1 cellular context compared by ENCODE assay signal in the genomic region with DNA sequence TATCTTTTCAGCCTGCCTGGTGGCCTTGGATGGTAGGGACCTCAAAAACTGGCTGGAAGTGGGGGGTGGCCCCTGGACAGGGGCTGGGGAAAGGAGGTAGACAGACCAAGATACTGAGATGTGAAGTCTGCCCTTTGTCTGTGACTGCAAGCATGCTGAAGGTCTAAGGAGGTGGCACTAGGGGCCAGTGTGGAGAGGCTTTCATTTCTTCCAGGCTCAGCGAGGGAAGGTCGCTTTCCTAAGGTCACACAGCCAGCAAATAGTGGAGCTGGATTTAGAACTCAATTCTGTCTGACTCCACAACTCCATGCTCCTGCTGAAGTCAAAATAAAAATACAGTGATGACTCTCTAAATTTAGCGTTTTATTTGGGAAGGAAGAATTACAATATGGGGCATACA.
A peak's percentile ranks its signal among the peaks of the same experiment; 100 is the strongest.
TF ChIP-seq lines count a peak whose summit lies in the region.

No MANE protein-coding gene starts in this region.

TF ChIP-seq in K562, 482 proteins besides CTCF, POLR2A, EP300 and RAD21:
- TF ChIP-seq DIDO1 (tag; IDR thresholded peaks at IDR 0.05; ENCODE audit: low read depth): no peak
- TF ChIP-seq, protein P1, sequence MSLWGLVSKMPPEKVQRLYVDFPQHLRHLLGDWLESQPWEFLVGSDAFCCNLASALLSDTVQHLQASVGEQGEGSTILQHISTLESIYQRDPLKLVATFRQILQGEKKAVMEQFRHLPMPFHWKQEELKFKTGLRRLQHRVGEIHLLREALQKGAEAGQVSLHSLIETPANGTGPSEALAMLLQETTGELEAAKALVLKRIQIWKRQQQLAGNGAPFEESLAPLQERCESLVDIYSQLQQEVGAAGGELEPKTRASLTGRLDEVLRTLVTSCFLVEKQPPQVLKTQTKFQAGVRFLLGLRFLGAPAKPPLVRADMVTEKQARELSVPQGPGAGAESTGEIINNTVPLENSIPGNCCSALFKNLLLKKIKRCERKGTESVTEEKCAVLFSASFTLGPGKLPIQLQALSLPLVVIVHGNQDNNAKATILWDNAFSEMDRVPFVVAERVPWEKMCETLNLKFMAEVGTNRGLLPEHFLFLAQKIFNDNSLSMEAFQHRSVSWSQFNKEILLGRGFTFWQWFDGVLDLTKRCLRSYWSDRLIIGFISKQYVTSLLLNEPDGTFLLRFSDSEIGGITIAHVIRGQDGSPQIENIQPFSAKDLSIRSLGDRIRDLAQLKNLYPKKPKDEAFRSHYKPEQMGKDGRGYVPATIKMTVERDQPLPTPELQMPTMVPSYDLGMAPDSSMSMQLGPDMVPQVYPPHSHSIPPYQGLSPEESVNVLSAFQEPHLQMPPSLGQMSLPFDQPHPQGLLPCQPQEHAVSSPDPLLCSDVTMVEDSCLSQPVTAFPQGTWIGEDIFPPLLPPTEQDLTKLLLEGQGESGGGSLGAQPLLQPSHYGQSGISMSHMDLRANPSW (CRISPR knock-in tag; IDR thresholded peaks at IDR 0.05): no peak
- TF ChIP-seq YBX1 (IDR thresholded peaks at IDR 0.05): no peak
- no peak for TF ChIP-seq ZKSCAN8 (CRISPR knock-in tag; IDR thresholded peaks at IDR 0.05)
- no peak for TF ChIP-seq NBN (IDR thresholded peaks at IDR 0.05; ENCODE audit: low read depth)
- TF ChIP-seq ZNF57 (CRISPR knock-in tag; IDR thresholded peaks at IDR 0.05): no peak
- TF ChIP-seq, protein P2, sequence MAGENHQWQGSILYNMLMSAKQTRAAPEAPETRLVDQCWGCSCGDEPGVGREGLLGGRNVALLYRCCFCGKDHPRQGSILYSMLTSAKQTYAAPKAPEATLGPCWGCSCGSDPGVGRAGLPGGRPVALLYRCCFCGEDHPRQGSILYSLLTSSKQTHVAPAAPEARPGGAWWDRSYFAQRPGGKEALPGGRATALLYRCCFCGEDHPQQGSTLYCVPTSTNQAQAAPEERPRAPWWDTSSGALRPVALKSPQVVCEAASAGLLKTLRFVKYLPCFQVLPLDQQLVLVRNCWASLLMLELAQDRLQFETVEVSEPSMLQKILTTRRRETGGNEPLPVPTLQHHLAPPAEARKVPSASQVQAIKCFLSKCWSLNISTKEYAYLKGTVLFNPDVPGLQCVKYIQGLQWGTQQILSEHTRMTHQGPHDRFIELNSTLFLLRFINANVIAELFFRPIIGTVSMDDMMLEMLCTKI (IDR thresholded peaks at IDR 0.05; ENCODE audit: partially characterized antibody): no peak
- TF ChIP-seq TAF7 (tag; IDR thresholded peaks at IDR 0.05): no peak
- no peak for TF ChIP-seq KLF6 (CRISPR knock-in tag; IDR thresholded peaks at IDR 0.05; ENCODE audit: borderline replicate concordance)
- TF ChIP-seq ZNF239 (CRISPR knock-in tag; IDR thresholded peaks at IDR 0.05): no peak
- TF ChIP-seq SP1 (CRISPR knock-in tag; IDR thresholded peaks at IDR 0.05): peak; percentile 24; the same call in 1 of the 2 replicates
- no peak for TF ChIP-seq IRF2 (CRISPR knock-in tag; IDR thresholded peaks at IDR 0.05)
- peak; percentile 31; the same call in 1 of the 2 replicates for TF ChIP-seq SMARCA5 (IDR thresholded peaks at IDR 0.05)
- TF ChIP-seq KDM4B (IDR thresholded peaks at IDR 0.05; ENCODE audit: borderline replicate concordance in 2 of 2, low read depth in 1 of 2): no peak
- TF ChIP-seq E2F1 (CRISPR knock-in tag; IDR thresholded peaks at IDR 0.05): no peak
- no peak for TF ChIP-seq PHB (CRISPR knock-in tag; IDR thresholded peaks at IDR 0.05)
- TF ChIP-seq NCOA4 (IDR thresholded peaks at IDR 0.05; ENCODE audit: partially characterized antibody): no peak
- TF ChIP-seq ATF7 (IDR thresholded peaks at IDR 0.05): no peak
- no peak for TF ChIP-seq FOXM1 (IDR thresholded peaks at IDR 0.05; ENCODE audit: low read depth)
- TF ChIP-seq FOXM1 (CRISPR knock-in tag; IDR thresholded peaks at IDR 0.05; ENCODE audit: low read depth): no peak
- no peak for TF ChIP-seq ATF2 (CRISPR knock-in tag; IDR thresholded peaks at IDR 0.05)
- no peak for TF ChIP-seq TOE1 (IDR thresholded peaks at IDR 0.05; ENCODE audit: borderline replicate concordance)
- TF ChIP-seq TOE1 (CRISPR knock-in tag; IDR thresholded peaks at IDR 0.05; ENCODE audit: borderline replicate concordance, low read depth): no peak
- TF ChIP-seq RBM25 (IDR thresholded peaks at IDR 0.05; ENCODE audit: low read depth, low read length, severe bottlenecking): peak; percentile 84
- TF ChIP-seq BCOR (IDR thresholded peaks at IDR 0.05): peak; percentile 54; the same call in 1 of the 2 replicates
- no peak for TF ChIP-seq TSHZ1 (CRISPR knock-in tag; IDR thresholded peaks at IDR 0.05)
- TF ChIP-seq KLF1 (tag; IDR thresholded peaks at IDR 0.05): no peak
- TF ChIP-seq NFE2 (IDR thresholded peaks at IDR 0.05; ENCODE audit: low read depth): no peak
- peak; percentile 77 for TF ChIP-seq ZNF24 (IDR thresholded peaks at IDR 0.05)
- TF ChIP-seq ETV6 (IDR thresholded peaks at IDR 0.05; ENCODE audit: borderline replicate concordance in 1 of 2, low read depth in 2 of 2, low read length in 1 of 2): no peak
- TF ChIP-seq ETV6 (CRISPR knock-in tag; IDR thresholded peaks at IDR 0.05; ENCODE audit: borderline replicate concordance): no peak
- no peak for TF ChIP-seq HDAC6 (IDR thresholded peaks at IDR 0.05; ENCODE audit: low read depth, low read length)
- no peak for TF ChIP-seq ZNF398 (CRISPR knock-in tag; IDR thresholded peaks at IDR 0.05)
- no peak for TF ChIP-seq ZNF766 (CRISPR knock-in tag; conservative IDR thresholded peaks at IDR 0.05)
- TF ChIP-seq TAF15 (IDR thresholded peaks at IDR 0.05; ENCODE audit: low read depth, low read length): no peak
- no peak for TF ChIP-seq ZNF316 (IDR thresholded peaks at IDR 0.05)
- TF ChIP-seq ZNF3 (CRISPR knock-in tag; IDR thresholded peaks at IDR 0.05): no peak
- TF ChIP-seq, protein P3, sequence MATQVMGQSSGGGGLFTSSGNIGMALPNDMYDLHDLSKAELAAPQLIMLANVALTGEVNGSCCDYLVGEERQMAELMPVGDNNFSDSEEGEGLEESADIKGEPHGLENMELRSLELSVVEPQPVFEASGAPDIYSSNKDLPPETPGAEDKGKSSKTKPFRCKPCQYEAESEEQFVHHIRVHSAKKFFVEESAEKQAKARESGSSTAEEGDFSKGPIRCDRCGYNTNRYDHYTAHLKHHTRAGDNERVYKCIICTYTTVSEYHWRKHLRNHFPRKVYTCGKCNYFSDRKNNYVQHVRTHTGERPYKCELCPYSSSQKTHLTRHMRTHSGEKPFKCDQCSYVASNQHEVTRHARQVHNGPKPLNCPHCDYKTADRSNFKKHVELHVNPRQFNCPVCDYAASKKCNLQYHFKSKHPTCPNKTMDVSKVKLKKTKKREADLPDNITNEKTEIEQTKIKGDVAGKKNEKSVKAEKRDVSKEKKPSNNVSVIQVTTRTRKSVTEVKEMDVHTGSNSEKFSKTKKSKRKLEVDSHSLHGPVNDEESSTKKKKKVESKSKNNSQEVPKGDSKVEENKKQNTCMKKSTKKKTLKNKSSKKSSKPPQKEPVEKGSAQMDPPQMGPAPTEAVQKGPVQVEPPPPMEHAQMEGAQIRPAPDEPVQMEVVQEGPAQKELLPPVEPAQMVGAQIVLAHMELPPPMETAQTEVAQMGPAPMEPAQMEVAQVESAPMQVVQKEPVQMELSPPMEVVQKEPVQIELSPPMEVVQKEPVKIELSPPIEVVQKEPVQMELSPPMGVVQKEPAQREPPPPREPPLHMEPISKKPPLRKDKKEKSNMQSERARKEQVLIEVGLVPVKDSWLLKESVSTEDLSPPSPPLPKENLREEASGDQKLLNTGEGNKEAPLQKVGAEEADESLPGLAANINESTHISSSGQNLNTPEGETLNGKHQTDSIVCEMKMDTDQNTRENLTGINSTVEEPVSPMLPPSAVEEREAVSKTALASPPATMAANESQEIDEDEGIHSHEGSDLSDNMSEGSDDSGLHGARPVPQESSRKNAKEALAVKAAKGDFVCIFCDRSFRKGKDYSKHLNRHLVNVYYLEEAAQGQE (CRISPR knock-in tag; IDR thresholded peaks at IDR 0.05; ENCODE audit: low read depth): no peak
- TF ChIP-seq TCF15 (CRISPR knock-in tag; IDR thresholded peaks at IDR 0.05): no peak
- TF ChIP-seq SREBF1 (IDR thresholded peaks at IDR 0.05; ENCODE audit: borderline replicate concordance, low read depth, low read length): no peak
- no peak for TF ChIP-seq SMARCC2 (IDR thresholded peaks at IDR 0.05; ENCODE audit: low read depth)
- TF ChIP-seq SRSF1 (IDR thresholded peaks at IDR 0.05; ENCODE audit: low read depth, low read length): no peak
- TF ChIP-seq ZFP36 (IDR thresholded peaks at IDR 0.05; ENCODE audit: low read depth, low read length, partially characterized antibody): peak; percentile 82
- no peak for TF ChIP-seq ZNF217 (CRISPR knock-in tag; IDR thresholded peaks at IDR 0.05)
- no peak for TF ChIP-seq HNRNPL (IDR thresholded peaks at IDR 0.05; ENCODE audit: low read depth, low read length)
- TF ChIP-seq ZNF561 (CRISPR knock-in tag; conservative IDR thresholded peaks at IDR 0.05): no peak
- TF ChIP-seq ARID2 (IDR thresholded peaks at IDR 0.05): no peak
- no peak for TF ChIP-seq PHB2 (IDR thresholded peaks at IDR 0.05; ENCODE audit: low read depth)
